Comparison of ENCODE assay signal across 19 cellular contexts in the genomic region with DNA sequence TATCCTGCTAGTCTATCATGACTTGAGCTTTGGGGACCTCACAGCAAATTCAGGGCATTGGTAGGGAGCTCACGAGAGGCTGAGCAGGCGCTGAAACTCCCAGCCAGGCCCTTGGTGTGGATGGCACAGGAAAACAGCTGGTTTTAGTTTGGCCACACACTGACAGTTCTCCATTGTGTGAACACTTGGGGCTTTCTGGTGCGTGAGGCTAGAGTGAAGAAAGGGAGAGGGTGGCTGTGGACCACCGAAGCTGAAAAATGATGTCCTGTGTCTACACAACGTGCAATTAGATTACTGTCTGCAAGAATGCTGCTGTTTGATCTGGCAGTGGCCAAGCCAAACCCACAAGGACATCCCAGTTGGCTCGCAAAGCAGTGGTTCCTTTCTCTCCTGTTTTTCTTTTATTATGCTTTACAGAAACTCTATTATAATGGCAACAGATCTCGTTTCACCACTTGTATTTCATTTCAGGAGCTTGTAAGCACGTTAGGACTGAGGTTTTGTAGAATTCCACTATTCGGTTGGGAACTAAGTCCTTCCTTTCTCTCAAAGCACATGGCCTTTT. TPM values are rescaled to one million over a fixed set of nuclear protein-coding genes. Genes with fewer than 3 reads are reported as not detected.
DNase-seq lines count a peak whose midpoint lies in the region; ATAC-seq lines count a peak whose summit lies in the region.
"Had no signal": no experiment of that assay in that cellular context is flagged by ENCODE, and none has a peak within 500 bp of the region (broad histone marks: within the 10 kb centered on the region; RNA-seq: fewer than 3 reads in every experiment).

No MANE protein-coding gene starts in this region.

- H3K4me2 ChIP-seq in GM23248 (ENCODE audit: unreplicated experiment), result no peak overlapping the region
- H3K4me2 ChIP-seq in trophoblast cell (ENCODE audit: low read length), result no peak overlapping the region

- H3K4me3 Mint-ChIP-seq in dendritic cell treated with granulocyte-macrophage colony-stimulating factor and Interleukin-4, amounts not matched to agents 40 ng/mL and 50 ng/mL, for 4 days, result no peak overlapping the region
- H3K4me3 Mint-ChIP-seq: activated CD4-positive, alpha-beta T cell treated with anti-CD3 and anti-CD28 coated beads, Interleukin-2, amount 10 ng/mL, durations not matched to agents 7 days and 5 days; stimulated activated naive B cell treated with anti-CD40 and anti-IgM and Interleukin-4, amounts not matched to agents 10 μg/mL and 1 μg/mL and 100 μg/mL, for 72 hours had no signal

- no peaks in the 10 kb centered on the region for H3K36me3 Mint-ChIP-seq in dendritic cell treated with granulocyte-macrophage colony-stimulating factor and Interleukin-4, amounts not matched to agents 40 ng/mL and 50 ng/mL, for 4 days (ENCODE audit: low read depth)
- H3K36me3 Mint-ChIP-seq: stimulated activated naive B cell treated with anti-CD40 and anti-IgM and Interleukin-4, amounts not matched to agents 10 μg/mL and 1 μg/mL and 100 μg/mL, for 72 hours had no signal

- H3K36me3 ChIP-seq in GM23248 (ENCODE audit: low read depth) (no peaks in the 10 kb centered on the region), trophoblast cell (ENCODE audit: control insufficient read depth in 1 of 2, insufficient read depth in 2 of 2, low read length in 2 of 2) (no peaks in the 10 kb centered on the region)
- H3K36me3 ChIP-seq: lower lobe of right lung, pancreas, thyroid gland had no signal

- 35 to 42% methylated on average over 9 of the region's 9 CpGs for WGBS in GM23248 (ENCODE audit: low coverage in 1 of 2, low lambda C conversion rate in 2 of 2, missing lambda C conversion rate in 2 of 2), 2 experiments
- WGBS in trophoblast cell (ENCODE audit: extremely low coverage, insufficient coverage, insufficient read length), result no CpG with 5 or more reads among the region's 9 CpGs

- H4K8ac ChIP-seq in trophoblast cell (ENCODE audit: low read depth, low read length), result no peak overlapping the region

- H3K9ac ChIP-seq in GM23248, result no peak overlapping the region
- H3K9ac ChIP-seq in trophoblast cell (ENCODE audit: low read length), result no peak overlapping the region

- in situ Hi-C loops in GM23248 (cut with MboI), result no loop called here

- H2BK120ac ChIP-seq in trophoblast cell (ENCODE audit: insufficient read depth, low read length, poor library complexity), result no peak overlapping the region

- no peak overlapping the region for H4K12ac ChIP-seq in trophoblast cell (ENCODE audit: low read depth, low read length)

- no peak overlapping the region for H3K4me3 ChIP-seq in GM23248
- no peak overlapping the region for H3K4me3 ChIP-seq in trophoblast cell (ENCODE audit: low read depth, low read length)
- H3K4me3 ChIP-seq: lower lobe of right lung, pancreas, thyroid gland had no signal

- H3K4me1 ChIP-seq in GM23248 (ENCODE audit: insufficient read depth) (peaks cover 38% of the 10 kb centered on the region), trophoblast cell (ENCODE audit: control insufficient read depth in 1 of 2, insufficient read depth in 2 of 2, low read length in 2 of 2) (peaks cover 3% of the 10 kb centered on the region in 2 experiments)
- H3K4me1 ChIP-seq: Caco-2, pancreas, thyroid gland had no signal

- H3K9me3 Mint-ChIP-seq in dendritic cell treated with granulocyte-macrophage colony-stimulating factor and Interleukin-4, amounts not matched to agents 40 ng/mL and 50 ng/mL, for 4 days, result no peaks in the 10 kb centered on the region
- H3K9me3 Mint-ChIP-seq: activated CD4-positive, alpha-beta T cell treated with anti-CD3 and anti-CD28 coated beads, Interleukin-2, amount 10 ng/mL, durations not matched to agents 7 days and 5 days; stimulated activated naive B cell treated with anti-CD40 and anti-IgM and Interleukin-4, amounts not matched to agents 10 μg/mL and 1 μg/mL and 100 μg/mL, for 72 hours had no signal

- H4K91ac ChIP-seq in trophoblast cell (ENCODE audit: low read depth, low read length), result no peak overlapping the region

- H2BK5ac ChIP-seq in trophoblast cell (ENCODE audit: low read depth, low read length, poor library complexity), result no peak overlapping the region

- H3K4ac ChIP-seq in trophoblast cell (ENCODE audit: low read depth, low read length), result no peak overlapping the region

- H3K27me3 ChIP-seq in GM23248 (replicated peaks; ENCODE audit: insufficient read depth), result no peaks in the 10 kb centered on the region
- H3K27me3 ChIP-seq in trophoblast cell (ENCODE audit: insufficient read depth, low read length), result no peaks in the 10 kb centered on the region
- H3K27me3 ChIP-seq: pancreas, thyroid gland had no signal

- H3K79me2 ChIP-seq in GM23248 (ENCODE audit: insufficient read depth) (no peaks in the 10 kb centered on the region), trophoblast cell (ENCODE audit: control insufficient read depth, insufficient read depth, low read length, poor library complexity) (no peaks in the 10 kb centered on the region)

- peaks cover 17% of the 10 kb centered on the region for H3F3A ChIP-seq in GM23248 (ENCODE audit: insufficient read depth)

- H4K20me1 ChIP-seq in GM23248 (ENCODE audit: insufficient read depth), result no peaks in the 10 kb centered on the region

- no peak overlapping the region for H3K14ac ChIP-seq in trophoblast cell (ENCODE audit: low read length)

- DNase-seq in GM23248 (peak; percentile 13), NCI-H2196 (lab: John Stamatoyannopoulos, UW; ENCODE audit: unreplicated experiment) (peak; percentile 58), trophoblast cell (no peak), MV-4-11 (lab: John Stamatoyannopoulos, UW) (no peak), dermis blood vessel endothelial cell (no peak), Ammon's horn (ENCODE audit: low spot score) (no peak)
- DNase-seq: activated CD4-positive, alpha-beta T cell treated with anti-CD3 and anti-CD28 coated beads, Interleukin-2, amount 10 ng/mL, durations not matched to agents 7 days and 5 days; activated gamma-delta T cell; Caco-2; effector memory CD4-positive, alpha-beta T cell; lower lobe of right lung; NCI-H1694; pancreas; stimulated activated naive B cell treated with anti-CD40 and anti-IgM and Interleukin-4, amounts not matched to agents 10 μg/mL and 1 μg/mL and 100 μg/mL, for 72 hours; thyroid gland had no signal

- peak overlapping the region; percentile 39 for H3K27ac Mint-ChIP-seq in dendritic cell treated with granulocyte-macrophage colony-stimulating factor and Interleukin-4, amounts not matched to agents 40 ng/mL and 50 ng/mL, for 4 days
- H3K27ac Mint-ChIP-seq: activated CD4-positive, alpha-beta T cell treated with anti-CD3 and anti-CD28 coated beads, Interleukin-2, amount 10 ng/mL, durations not matched to agents 7 days and 5 days; stimulated activated naive B cell treated with anti-CD40 and anti-IgM and Interleukin-4, amounts not matched to agents 10 μg/mL and 1 μg/mL and 100 μg/mL, for 72 hours had no signal

- H3K18ac ChIP-seq in trophoblast cell (ENCODE audit: low read length), result no peak overlapping the region

- no peaks in the 10 kb centered on the region for H3K9me3 ChIP-seq in GM23248 (ENCODE audit: low read depth)
- H3K9me3 ChIP-seq in trophoblast cell (ENCODE audit: insufficient read depth, low read depth, low read length), result peaks cover 2% of the 10 kb centered on the region
- H3K9me3 ChIP-seq: Caco-2, lower lobe of right lung, pancreas, thyroid gland had no signal

- no peaks in the 10 kb centered on the region for H3K9me2 ChIP-seq in GM23248 (ENCODE audit: insufficient read depth)

- H3K23ac ChIP-seq in trophoblast cell (ENCODE audit: low read length), result no peak overlapping the region

- no peak overlapping the region for H2AFZ ChIP-seq in GM23248
- H2AFZ ChIP-seq in trophoblast cell (ENCODE audit: insufficient read depth, low read length, poor library complexity), result no peak overlapping the region

- H3K27ac ChIP-seq in GM23248 (no peak overlapping the region), trophoblast cell (ENCODE audit: low read depth, low read length) (no peak overlapping the region)
- H3K27ac ChIP-seq: lower lobe of right lung, pancreas, thyroid gland had no signal

- H3K27me3 Mint-ChIP-seq in dendritic cell treated with granulocyte-macrophage colony-stimulating factor and Interleukin-4, amounts not matched to agents 40 ng/mL and 50 ng/mL, for 4 days, result peaks cover 4% of the 10 kb centered on the region
- H3K27me3 Mint-ChIP-seq: activated CD4-positive, alpha-beta T cell treated with anti-CD3 and anti-CD28 coated beads, Interleukin-2, amount 10 ng/mL, durations not matched to agents 7 days and 5 days had no signal

- peaks cover 52% of the 10 kb centered on the region for H3K4me1 Mint-ChIP-seq in dendritic cell treated with granulocyte-macrophage colony-stimulating factor and Interleukin-4, amounts not matched to agents 40 ng/mL and 50 ng/mL, for 4 days (ENCODE audit: low read depth)
- H3K4me1 Mint-ChIP-seq: activated CD4-positive, alpha-beta T cell treated with anti-CD3 and anti-CD28 coated beads, Interleukin-2, amount 10 ng/mL, durations not matched to agents 7 days and 5 days had no signal

- H2AK5ac ChIP-seq in trophoblast cell (ENCODE audit: low read length), result no peak overlapping the region

- H3K79me1 ChIP-seq in trophoblast cell (ENCODE audit: low read length), result peaks cover 9% of the 10 kb centered on the region

- H2BK12ac ChIP-seq in trophoblast cell (ENCODE audit: low read length), result peak overlapping the region; percentile 10

- ATAC-seq in GM21529 (IDR thresholded peaks at IDR 0.05; ENCODE audit: unreplicated experiment), result no peak
- ATAC-seq: stimulated activated naive B cell treated with anti-CD40 and anti-IgM and Interleukin-4, amounts not matched to agents 10 μg/mL and 1 μg/mL and 100 μg/mL, for 72 hours had no signal

- intact Hi-C loops in dendritic cell treated with granulocyte-macrophage colony-stimulating factor and Interleukin-4, amounts not matched to agents 40 ng/mL and 50 ng/mL, for 4 days (cut with micrococcal nuclease), result no loop called here

RNA-seq across cellular contexts. Expression of a gene that starts 58.9 kb away (rescaled TPM):
- 0.76 and 6.2 TPM in 2 replicates for total RNA-seq in GM23248 (2014; rRNA removed; shearing (Covaris generic))
- polyA plus RNA-seq in GM23248 (2016; fragmentation: Nextera tagmentation; extraction: Ambion mirVana), result 1.2 and 1.3 TPM in 2 replicates
- polyA plus RNA-seq in trophoblast cell (2013), result 0.01 and 0.08 TPM in 2 replicates
- total RNA-seq in dermis blood vessel endothelial cell, result 88.8 and 98.8 TPM in 2 replicates
- total RNA-seq: activated CD4-positive, alpha-beta T cell treated with anti-CD3 and anti-CD28 coated beads, Interleukin-2, amount 10 ng/mL, durations not matched to agents 7 days and 5 days; Caco-2; NCI-H460 had no signal
- polyA plus RNA-seq: fibroblast of lung had no signal

Comparison
In these comparisons a context has a peak if more than half of its experiments do, and no peak if none do; other contexts are left out.
1. DNase-seq: peak in GM23248 (single experiment) and NCI-H2196 (single experiment); none in trophoblast cell (0 of 2), MV-4-11 (single experiment), dermis blood vessel endothelial cell (single experiment) and Ammon's horn (single experiment).
2. RNA of a gene that starts 58.9 kb away (total RNA-seq): 88.8 to 98.8 TPM in dermis blood vessel endothelial cell; 0.76 to 6.2 TPM in GM23248; every median in the first group is over 10 times any median in the second.